Comparison of ENCODE assay signal across 8 cellular contexts in the genomic region with DNA sequence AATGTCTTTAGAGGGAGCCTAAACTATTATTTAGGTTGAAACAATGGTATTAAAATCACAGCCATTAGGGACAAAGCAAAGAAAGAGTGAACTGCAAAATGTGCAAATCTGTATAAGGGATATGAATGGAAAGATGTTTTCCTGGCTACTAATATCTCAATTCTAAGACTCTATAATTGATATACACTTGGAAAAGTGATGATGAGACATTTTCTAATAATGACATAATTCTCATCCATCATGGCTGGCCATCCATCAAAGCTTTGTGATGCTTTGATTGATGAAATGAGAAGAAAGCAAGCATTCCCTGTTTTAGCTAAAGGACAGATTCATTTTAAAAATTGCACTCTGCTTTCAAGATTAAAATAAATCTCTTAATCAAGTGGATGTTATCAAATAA.
"Had no signal": no experiment of that assay in that cellular context is flagged by ENCODE, and none has a peak within 500 bp of the region (broad histone marks: within the 10 kb centered on the region; RNA-seq: fewer than 3 reads in every experiment).

No MANE protein-coding gene starts in this region.

- H3K27ac Mint-ChIP-seq: GM23338, H9 had no signal

- ATAC-seq: GM23338 had no signal

- H3K27ac ChIP-seq: KMS-11 had no signal

- H3K4me1 Mint-ChIP-seq: GM23338, H9 had no signal

- FAIRE-seq: H1, H54, HTR-8/SVneo had no signal

- H2AFZ ChIP-seq: GM23338 had no signal

- H3K4me3 ChIP-seq: GM23338 had no signal

- H3K9ac ChIP-seq: KMS-11 had no signal

- H3K4me2 ChIP-seq: GM23338, KMS-11 had no signal

- H3K4me3 Mint-ChIP-seq: GM23338, H9 had no signal

- DNase-seq: H9, HCEC 1CT, KBM-7 had no signal
